8 cellular contexts compared by ENCODE assay signal in genomic region chr1:21335750-21336168, GRCh38. TPM values are rescaled to one million over a fixed set of nuclear protein-coding genes. Genes with fewer than 3 reads are reported as not detected.
DNase-seq lines count a peak whose midpoint lies in the region; ATAC-seq lines count a peak whose summit lies in the region.

No MANE protein-coding gene starts in this region.

- H3K9me3 Mint-ChIP-seq in CD4-positive, alpha-beta memory T cell, result no peaks in the 10 kb centered on the region
- H3K9me3 Mint-ChIP-seq in activated naive CD8-positive, alpha-beta T cell (ENCODE audit: low read depth), result no peaks in the 10 kb centered on the region

- peak overlapping the region; percentile 89 to 99 (median 98) for H3K27ac Mint-ChIP-seq in CD4-positive, alpha-beta memory T cell
- peak overlapping the region; percentile 97 for H3K27ac Mint-ChIP-seq in activated naive CD8-positive, alpha-beta T cell

- H3K4me1 ChIP-seq in CD4-positive, alpha-beta memory T cell (ENCODE audit: insufficient read depth, low read length), result peaks cover 92% of the 10 kb centered on the region
- peaks cover 15% of the 10 kb centered on the region for H3K4me1 ChIP-seq in mesendoderm (ENCODE audit: control insufficient read depth, low read depth, low read length)

- no peak overlapping the region for H2BK5ac ChIP-seq in mesendoderm (ENCODE audit: low read length)

- no peak overlapping the region for H3K18ac ChIP-seq in mesendoderm (ENCODE audit: low read length)

- H2AK5ac ChIP-seq in mesendoderm (ENCODE audit: low read length), result no peak overlapping the region

- no peak overlapping the region for H3K4me2 ChIP-seq in mesendoderm (ENCODE audit: low read length)

- intact Hi-C loops in CD4-positive, alpha-beta memory T cell (cut with micrococcal nuclease), result loop anchor here (2.0 kb wide), 1 partner anchor 55 kb away; no protein-coding TSS in a partner anchor

- H3K27me3 ChIP-seq in CD4-positive, alpha-beta memory T cell (ENCODE audit: insufficient read depth, low read length), result no peaks in the 10 kb centered on the region
- no peaks in the 10 kb centered on the region for H3K27me3 ChIP-seq in mesendoderm (ENCODE audit: insufficient read depth, low read length, poor library complexity)

- peaks cover 56 to 98% (median 79%) of the 10 kb centered on the region in 4 donors for H3K4me1 Mint-ChIP-seq in CD4-positive, alpha-beta memory T cell
- H3K4me1 Mint-ChIP-seq in activated naive CD8-positive, alpha-beta T cell (ENCODE audit: low read depth), result peaks cover 87% of the 10 kb centered on the region

- WGBS in mesendoderm (ENCODE audit: extremely low coverage, insufficient coverage, low lambda C conversion rate), result no CpG with 5 or more reads among the region's 3 CpGs

- no peak overlapping the region for H3K23ac ChIP-seq in mesendoderm (ENCODE audit: low read length)

- H3K27me3 Mint-ChIP-seq in CD4-positive, alpha-beta memory T cell, result no peaks in the 10 kb centered on the region
- H3K27me3 Mint-ChIP-seq in activated naive CD8-positive, alpha-beta T cell, result no peaks in the 10 kb centered on the region

- peak overlapping the region in 7 of 8 donors; percentile 35 to 94 (median 91) for H3K4me3 Mint-ChIP-seq in CD4-positive, alpha-beta memory T cell
- peak overlapping the region; percentile 90 for H3K4me3 Mint-ChIP-seq in activated naive CD8-positive, alpha-beta T cell

- H3K36me3 ChIP-seq in CD4-positive, alpha-beta memory T cell (ENCODE audit: insufficient read depth, low read length), result peaks cover 5% of the 10 kb centered on the region
- H3K36me3 ChIP-seq in mesendoderm (ENCODE audit: control insufficient read depth, insufficient read depth, low read length), result no peaks in the 10 kb centered on the region

- POLR2A ChIA-PET in CD4-positive, alpha-beta memory T cell (lab: Charles Lee; ENCODE audit: partially characterized antibody), result interaction anchor here (2.5 to 11.8 kb wide), 5 partner anchors 9 to 56 kb away, joined by 8 to 267 read pairs (median 52); partner anchors contain the start of gene ECE1

- H3K4ac ChIP-seq in mesendoderm (ENCODE audit: low read depth, low read length), result no peak overlapping the region

- DNase-seq in CD4-positive, alpha-beta memory T cell, result no peak
- DNase-seq in NCI-H128 (lab: John Stamatoyannopoulos, UW; ENCODE audit: unreplicated experiment) (peak; percentile 58), mesendoderm (no peak), AML-193 (lab: John Stamatoyannopoulos, UW) (no peak)

- H3K4me3 ChIP-seq in CD4-positive, alpha-beta memory T cell (ENCODE audit: low read length in 2 of 2), result peak overlapping the region in 1 of 2 donors; percentile 44
- no peak overlapping the region for H3K4me3 ChIP-seq in mesendoderm (ENCODE audit: low read length)

- CTCF ChIA-PET in CD4-positive, alpha-beta memory T cell (lab: Charles Lee; ENCODE audit: partially characterized antibody), result interaction anchor here (0.9 to 8.1 kb wide), 15 partner anchors 9 to 103 kb away, joined by 3 to 100 read pairs (median 5); partner anchors contain the start of gene ECE1

- H4K8ac ChIP-seq in mesendoderm (ENCODE audit: low read depth, low read length), result no peak overlapping the region

- no peak overlapping the region for H2BK15ac ChIP-seq in mesendoderm (replicated peaks; ENCODE audit: low read depth)

- peaks cover 0 to 5% of the 10 kb centered on the region in 2 donors for H3K36me3 Mint-ChIP-seq in CD4-positive, alpha-beta memory T cell
- H3K36me3 Mint-ChIP-seq in activated naive CD8-positive, alpha-beta T cell, result peaks cover 2% of the 10 kb centered on the region

- H2BK120ac ChIP-seq in mesendoderm (ENCODE audit: low read depth, low read length), result no peak overlapping the region

- no peaks in the 10 kb centered on the region for H3K9me3 ChIP-seq in CD4-positive, alpha-beta memory T cell (ENCODE audit: control insufficient read depth in 1 of 2, low read length in 2 of 2)

- peak overlapping the region; percentile 82 for H3K27ac ChIP-seq in CD4-positive, alpha-beta memory T cell (ENCODE audit: low read depth, low read length)
- no peak overlapping the region for H3K27ac ChIP-seq in mesendoderm (ENCODE audit: low read depth, low read length)

- H3K56ac ChIP-seq in mesendoderm (ENCODE audit: low read length), result peak overlapping the region; percentile 27

- no peak overlapping the region for H4K5ac ChIP-seq in mesendoderm (ENCODE audit: low read length)

- ATAC-seq in GM18861 (IDR thresholded peaks at IDR 0.05; ENCODE audit: unreplicated experiment), result no peak
- no peak for ATAC-seq in HG03045 (IDR thresholded peaks at IDR 0.05; ENCODE audit: unreplicated experiment)
- no peak for ATAC-seq in HG03025 (IDR thresholded peaks at IDR 0.05; ENCODE audit: low FRiP score, unreplicated experiment)

- H3K9ac ChIP-seq in mesendoderm (ENCODE audit: low read length), result no peak overlapping the region

- peaks cover 14% of the 10 kb centered on the region for H3K79me1 ChIP-seq in mesendoderm (ENCODE audit: low read length)

- H3K79me2 ChIP-seq in mesendoderm (ENCODE audit: control insufficient read depth, insufficient read depth, low read length), result peaks cover 5% of the 10 kb centered on the region

RNA-seq across cellular contexts. Expression of gene ECE1, which starts 45.5 kb away (rescaled TPM):
- 100 to 1,000 TPM in 1 of 2 experiments, 10 to 100 TPM in 1; 86.0 to 104 TPM for total RNA-seq in CD4-positive, alpha-beta memory T cell
- 10 to 100 TPM; 10.0 to 65.2 TPM for polyA plus RNA-seq in CD4-positive, alpha-beta memory T cell
- 19.2 TPM for polyA plus RNA-seq in mesendoderm (2013, experiment 1 of 2)
- 19.4 TPM for polyA plus RNA-seq in mesendoderm (2013, experiment 2 of 2)
